ENCODE assay signal across 16 cellular contexts in genomic region chr19:5262721-5263120, GRCh38.
"Had no signal": no experiment of that assay in that cellular context is flagged by ENCODE, and none has a peak within 500 bp of the region (broad histone marks: within the 10 kb centered on the region; RNA-seq: fewer than 3 reads in every experiment).

No MANE protein-coding gene starts in this region.

- H3K4me3 ChIP-seq: coronary artery, lower lobe of right lung, ovary, tibial artery, upper lobe of right lung, vagina had no signal

- H3K27me3 ChIP-seq: foreskin keratinocyte, ovary, tibial artery, upper lobe of right lung, vagina had no signal

- H3K36me3 ChIP-seq: ovary had no signal

- H3K9me3 ChIP-seq: lower lobe of right lung, ovary, tibial artery, upper lobe of right lung, vagina had no signal

- H3K27ac ChIP-seq: coronary artery, foreskin keratinocyte, lower lobe of right lung, ovary, tibial artery, upper lobe of right lung had no signal

- DNase-seq: effector CD4-positive, alpha-beta T cell; endodermal cell; erythroblast; foreskin keratinocyte; hypothalamus; lower lobe of right lung; natural killer cell; nucleus accumbens; ovary; small intestine; stimulated activated CD4-positive, alpha-beta T cell treated with anti-CD3 and anti-CD28 coated beads, Interleukin-4, amount 100 ng/mL, for 1 hour; stimulated activated CD8-positive, alpha-beta memory T cell treated with anti-CD3 and anti-CD28 coated beads, Interleukin-4, amount 100 ng/mL, for 48 hours; tibial artery; upper lobe of right lung had no signal

- H3K4me1 ChIP-seq: lower lobe of right lung, tibial artery, upper lobe of right lung had no signal
